12 cellular contexts compared by ENCODE assay signal in the genomic region with DNA sequence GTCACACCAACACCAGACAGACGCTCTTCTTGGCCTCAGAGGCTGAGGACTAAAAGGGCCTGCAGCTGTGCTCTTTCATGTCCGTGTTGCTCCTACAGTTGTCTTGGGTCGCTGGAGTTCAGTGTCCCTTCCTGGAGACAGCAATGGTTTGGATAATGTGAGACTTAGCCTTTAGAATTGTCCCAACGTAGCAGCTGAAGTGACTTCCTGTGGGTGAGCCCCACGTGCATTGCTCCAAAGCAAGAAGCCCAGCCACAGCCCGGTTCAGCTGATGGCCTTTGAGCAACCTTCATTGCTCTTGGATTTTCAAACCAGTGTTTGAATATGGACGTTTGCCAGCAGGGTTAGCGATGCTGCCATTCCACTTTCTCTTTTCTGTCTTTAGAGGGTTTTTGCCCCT. TPM values are rescaled to one million over a fixed set of nuclear protein-coding genes. Genes with fewer than 3 reads are reported as not detected.
A peak's percentile ranks its signal among the peaks of the same experiment; 100 is the strongest.
DNase-seq lines count a peak whose midpoint lies in the region; ATAC-seq and TF ChIP-seq lines count a peak whose summit lies in the region.
"Had no signal": no experiment of that assay in that cellular context is flagged by ENCODE, and none has a peak within 500 bp of the region (broad histone marks: within the 10 kb centered on the region; RNA-seq: fewer than 3 reads in every experiment).

No MANE protein-coding gene starts in this region.

- H3K4me1 ChIP-seq in naive thymus-derived CD4-positive, alpha-beta T cell (ENCODE audit: control insufficient read depth in 2 of 2, insufficient read depth in 2 of 2, low read length in 2 of 2), result no peaks in the 10 kb centered on the region

- peaks cover 0 to 40% (median 5%) of the 10 kb centered on the region in 3 experiments for H3K36me3 ChIP-seq in naive thymus-derived CD4-positive, alpha-beta T cell (ENCODE audit: control insufficient read depth in 2 of 3, insufficient read depth in 3 of 3, low read length in 3 of 3)

- H3K4me1 Mint-ChIP-seq in chondrocyte (ENCODE audit: low read depth) (peaks cover 11% of the 10 kb centered on the region), CD14-positive monocyte (peaks cover 23% of the 10 kb centered on the region)
- H3K4me1 Mint-ChIP-seq in naive thymus-derived CD4-positive, alpha-beta T cell, result peaks cover 0 to 8% (median 3%) of the 10 kb centered on the region in 7 donors

- H3K27me3 Mint-ChIP-seq in chondrocyte (ENCODE audit: low read depth) (no peaks in the 10 kb centered on the region), CD14-positive monocyte (ENCODE audit: low read depth in 3 of 3) (no peaks in the 10 kb centered on the region)
- H3K27me3 Mint-ChIP-seq in naive thymus-derived CD4-positive, alpha-beta T cell, result no peaks in the 10 kb centered on the region
- H3K27me3 Mint-ChIP-seq: stimulated activated naive CD8-positive, alpha-beta T cell treated with anti-CD3 and anti-CD28 coated beads, Interleukin-15, amount 100 ng/mL, for 72 hours had no signal

- no peak for TF ChIP-seq CTCF in AG10803 (conservative IDR thresholded peaks at IDR 0.05; ENCODE audit: low read length)
- TF ChIP-seq CTCF in chondrocyte (IDR thresholded peaks at IDR 0.05), result no peak
- TF ChIP-seq CTCF in CD14-positive monocyte (IDR thresholded peaks at IDR 0.05), result no peak

- H3K4me3 Mint-ChIP-seq in chondrocyte (ENCODE audit: unreplicated experiment) (no peak overlapping the region), CD14-positive monocyte (no peak overlapping the region)
- H3K4me3 Mint-ChIP-seq in naive thymus-derived CD4-positive, alpha-beta T cell, result no peak overlapping the region
- H3K4me3 Mint-ChIP-seq: stimulated activated naive CD8-positive, alpha-beta T cell treated with anti-CD3 and anti-CD28 coated beads, Interleukin-15, amount 100 ng/mL, for 72 hours had no signal

- H3K9me3 ChIP-seq in naive thymus-derived CD4-positive, alpha-beta T cell (ENCODE audit: control insufficient read depth in 2 of 3, low read length in 3 of 3), result no peaks in the 10 kb centered on the region

- H3K9me3 Mint-ChIP-seq in chondrocyte (ENCODE audit: low read depth) (no peaks in the 10 kb centered on the region), CD14-positive monocyte (peaks cover 0 to 3% (median 0%) of the 10 kb centered on the region in 7 donors)
- no peaks in the 10 kb centered on the region for H3K9me3 Mint-ChIP-seq in naive thymus-derived CD4-positive, alpha-beta T cell
- H3K9me3 Mint-ChIP-seq: stimulated activated naive CD8-positive, alpha-beta T cell treated with anti-CD3 and anti-CD28 coated beads, Interleukin-15, amount 100 ng/mL, for 72 hours had no signal

- H3K27ac Mint-ChIP-seq in chondrocyte (ENCODE audit: unreplicated experiment) (peak overlapping the region; percentile 17), CD14-positive monocyte (peak overlapping the region in 3 of 7 donors; percentile 27 to 55 (median 38))
- peak overlapping the region in 5 of 9 donors; percentile 2 to 42 (median 30) for H3K27ac Mint-ChIP-seq in naive thymus-derived CD4-positive, alpha-beta T cell

- no peak overlapping the region for H3K27ac ChIP-seq in naive thymus-derived CD4-positive, alpha-beta T cell (ENCODE audit: low read depth, low read length)
- H3K27ac ChIP-seq: C4-2B had no signal

- DNase-seq in AG10803 (ENCODE audit: low read depth), result peak; percentile 37
- DNase-seq in DMS79 treated with DMSO at 0.1 percent for 48 hours (lab: John Stamatoyannopoulos, UW), result peak; percentile 31
- no peak for DNase-seq in chondrocyte (ENCODE audit: low spot score)
- no peak for DNase-seq in naive thymus-derived CD4-positive, alpha-beta T cell
- DNase-seq in CD14-positive monocyte (ENCODE audit: low spot score), result no peak
- no peak for DNase-seq in NCI-H2227 (lab: John Stamatoyannopoulos, UW; ENCODE audit: unreplicated experiment)
- DNase-seq: NCI-H526; stimulated activated CD4-positive, alpha-beta T cell treated with anti-CD3 and anti-CD28 coated beads, Interleukin-4, amount 100 ng/mL, for 24 hours; stimulated activated naive CD8-positive, alpha-beta T cell treated with anti-CD3 and anti-CD28 coated beads, Interleukin-15, amount 100 ng/mL, for 72 hours had no signal

- intact Hi-C loops in naive thymus-derived CD4-positive, alpha-beta T cell (cut with micrococcal nuclease), result no loop called here
- intact Hi-C loops in CD14-positive monocyte (cut with micrococcal nuclease), result no loop called here

- H3K27me3 ChIP-seq in naive thymus-derived CD4-positive, alpha-beta T cell (ENCODE audit: control insufficient read depth in 2 of 2, insufficient read depth in 2 of 2, low read length in 2 of 2), result no peaks in the 10 kb centered on the region

- CTCF ChIA-PET in naive thymus-derived CD4-positive, alpha-beta T cell (lab: Charles Lee), result no interaction called here

- POLR2A ChIA-PET in naive thymus-derived CD4-positive, alpha-beta T cell (lab: Charles Lee), result interaction anchor here (1.4 kb wide), 1 partner anchor 11 kb away, joined by 3 read pairs; no protein-coding TSS in a partner anchor

- no peak for ATAC-seq in naive thymus-derived CD4-positive, alpha-beta T cell
- ATAC-seq in HG02970 (IDR thresholded peaks at IDR 0.05; ENCODE audit: low FRiP score, unreplicated experiment) (no peak), HG03354 (IDR thresholded peaks at IDR 0.05; ENCODE audit: poor library complexity, severe bottlenecking, unreplicated experiment) (no peak)
- ATAC-seq: stimulated activated naive CD8-positive, alpha-beta T cell treated with anti-CD3 and anti-CD28 coated beads, Interleukin-15, amount 100 ng/mL, for 72 hours had no signal

- no peak overlapping the region for H3K4me3 ChIP-seq in AG10803 (ENCODE audit: low read length)
- no peak overlapping the region for H3K4me3 ChIP-seq in naive thymus-derived CD4-positive, alpha-beta T cell (ENCODE audit: low read length)

- H3K36me3 Mint-ChIP-seq in chondrocyte (ENCODE audit: low read depth), result peaks cover 28% of the 10 kb centered on the region
- peaks cover 2 to 34% (median 16%) of the 10 kb centered on the region in 5 donors for H3K36me3 Mint-ChIP-seq in naive thymus-derived CD4-positive, alpha-beta T cell
- peaks cover 59 to 83% of the 10 kb centered on the region in 2 donors for H3K36me3 Mint-ChIP-seq in CD14-positive monocyte

RNA-seq across cellular contexts. Expression of gene TMEM11, which starts 19.8 kb away (rescaled TPM):
- total RNA-seq in chondrocyte, result 24.3 to 28.1 TPM (median 24.7 TPM) in 3 replicates
- 10 to 100 TPM; 11.7 to 22.9 (median 19.3) TPM for total RNA-seq in naive thymus-derived CD4-positive, alpha-beta T cell
- 10 to 100 TPM; 23.5 to 47.9 TPM for polyA plus RNA-seq in naive thymus-derived CD4-positive, alpha-beta T cell
- 10 to 100 TPM; 59.5 to 68.1 TPM for polyA plus RNA-seq in CD14-positive monocyte

RNA-seq across cellular contexts. Expression of gene NATD1, which starts 59.0 kb away (rescaled TPM):
- 8.2 to 18.6 TPM (median 17.2 TPM) in 3 replicates for total RNA-seq in chondrocyte
- total RNA-seq in naive thymus-derived CD4-positive, alpha-beta T cell, result 10 to 100 TPM in 2 of 5 experiments, 1 to 10 TPM in 3; 2.5 to 11.1 (median 8.9) TPM
- 1 to 10 TPM; 1.7 to 2.9 TPM for polyA plus RNA-seq in naive thymus-derived CD4-positive, alpha-beta T cell
- polyA plus RNA-seq in CD14-positive monocyte, result 1 to 10 TPM; 3.0 to 3.8 TPM

Comparison
In these comparisons a context has a peak if more than half of its experiments do, and no peak if none do; other contexts are left out.
1. DNase-seq: peak in AG10803 (single experiment) and DMS79 treated with DMSO at 0.1 percent for 48 hours (single experiment); none in chondrocyte (single experiment), naive thymus-derived CD4-positive, alpha-beta T cell (0 of 9), CD14-positive monocyte (single experiment) and NCI-H2227 (single experiment).